Comparison of ENCODE assay signal across 10 cellular contexts in the genomic region with DNA sequence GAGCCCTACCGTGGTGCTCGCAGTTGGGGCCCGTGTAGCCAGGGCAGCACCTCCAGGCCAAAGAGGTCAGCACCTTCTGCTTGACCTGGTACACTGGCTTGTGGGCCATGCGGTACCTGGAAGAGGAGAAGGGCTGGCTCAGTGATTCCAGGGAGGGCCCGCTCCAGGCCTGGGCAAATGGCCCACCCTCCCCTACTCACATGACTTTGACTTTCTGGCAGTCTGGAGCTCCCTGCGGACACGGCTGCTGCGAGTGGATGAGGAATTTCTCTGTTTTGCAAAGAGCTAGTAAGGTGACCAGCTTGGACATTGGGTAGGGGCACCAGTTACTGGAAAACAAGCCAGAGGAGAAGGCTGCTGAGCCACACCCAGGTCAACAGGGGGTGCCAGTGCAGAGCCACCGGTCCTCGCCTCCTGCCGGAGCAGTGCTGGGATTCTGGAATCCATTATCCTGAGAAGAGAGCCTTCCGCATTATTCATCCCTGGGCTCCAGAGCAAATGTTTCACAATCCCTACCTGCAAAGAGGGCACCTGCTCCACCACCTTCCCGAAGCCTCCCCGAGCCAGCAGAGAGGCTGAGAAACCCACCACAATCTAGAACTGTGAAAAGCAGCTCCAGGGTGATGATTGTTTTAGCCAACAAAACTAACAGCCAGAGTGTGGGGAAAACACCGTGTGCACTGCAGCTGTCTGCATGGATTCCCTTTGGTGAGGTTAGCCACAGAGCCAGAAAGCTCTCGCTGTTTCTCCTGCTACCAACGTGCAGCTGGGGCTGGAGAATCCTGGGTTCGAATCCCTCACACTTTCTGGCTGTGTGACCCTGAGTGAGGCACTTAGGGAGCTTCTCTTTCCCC. TPM values are rescaled to one million over a fixed set of nuclear protein-coding genes. Genes with fewer than 3 reads are reported as not detected.
A peak's percentile ranks its signal among the peaks of the same experiment; 100 is the strongest.
DNase-seq lines count a peak whose midpoint lies in the region; ATAC-seq and TF ChIP-seq lines count a peak whose summit lies in the region.
"Had no signal": no experiment of that assay in that cellular context is flagged by ENCODE, and none has a peak within 500 bp of the region (broad histone marks: within the 10 kb centered on the region; RNA-seq: fewer than 3 reads in every experiment).

No MANE protein-coding gene starts in this region.

- H3K9me3 ChIP-seq in body of pancreas (no peaks in the 10 kb centered on the region), uterus (no peaks in the 10 kb centered on the region)

- peak; percentile 12 to 38 for DNase-seq in SHP77 (lab: John Stamatoyannopoulos, UW)
- no peak for DNase-seq in SHP77 treated with DMSO at 0.1 percent for 48 hours (lab: John Stamatoyannopoulos, UW)
- DNase-seq in body of pancreas: peak in 3 of 4 donors; percentile 46 to 62 (median 48)
- peak; percentile 79 for DNase-seq in kidney tubule cell (ENCODE audit: low spot score)
- peak; percentile 17 to 61 for DNase-seq in uterus
- no peak for DNase-seq in 8988T
- no peak for DNase-seq in effector CD4-positive, alpha-beta T cell

- TF ChIP-seq POLR2A in body of pancreas (IDR thresholded peaks at IDR 0.05) (no peak), uterus (IDR thresholded peaks at IDR 0.05) (no peak)

- H3K36me3 ChIP-seq in body of pancreas (replicated peaks in 1 of 2; ENCODE audit: insufficient read depth in 1 of 2, low read depth in 2 of 2) (no peaks in the 10 kb centered on the region), uterus (no peaks in the 10 kb centered on the region)
- H3K36me3 ChIP-seq: BLaER1 treated with 17β-estradiol and CSF1 and Interleukin-3, amounts not matched to agents 10 nM and 100 nM had no signal

- no peak overlapping the region for H3K4me3 ChIP-seq in body of pancreas
- no peak overlapping the region for H3K4me3 ChIP-seq in uterus
- H3K4me3 ChIP-seq: BLaER1 treated with 17β-estradiol and CSF1 and Interleukin-3, amounts not matched to agents 10 nM and 100 nM had no signal

- H3K27ac ChIP-seq in body of pancreas: no peak overlapping the region
- peak overlapping the region; percentile 3 to 5 for H3K27ac ChIP-seq in uterus
- H3K27ac ChIP-seq: BLaER1 treated with 17β-estradiol and CSF1 and Interleukin-3, amounts not matched to agents 10 nM and 100 nM had no signal

- 39 to 52% methylated on average over 16 to 18 of the region's 18 CpGs for WGBS in body of pancreas, 2 donors

- ATAC-seq in body of pancreas (peak; percentile 60), GM21723 (IDR thresholded peaks at IDR 0.05; ENCODE audit: unreplicated experiment) (no peak)

- peaks cover 12% of the 10 kb centered on the region for H3K4me1 ChIP-seq in body of pancreas
- peaks cover 0 to 4% of the 10 kb centered on the region in 2 donors for H3K4me1 ChIP-seq in uterus
- H3K4me1 ChIP-seq: BLaER1 treated with 17β-estradiol and CSF1 and Interleukin-3, amounts not matched to agents 10 nM and 100 nM had no signal

- intact Hi-C loops in body of pancreas (cut with DNase I): no loop called here
- intact Hi-C loops in uterus (cut with DNase I; ENCODE audit: low total_unique reads): no loop called here

- TF ChIP-seq CTCF in body of pancreas (IDR thresholded peaks at IDR 0.05) (peak in 4 of 7 experiments; percentile 37 to 47 (median 40)), uterus (IDR thresholded peaks at IDR 0.05) (peak in 2 of 4 experiments; percentile 11 to 16)

- H3K27me3 ChIP-seq in body of pancreas (no peaks in the 10 kb centered on the region), uterus (no peaks in the 10 kb centered on the region)
- H3K27me3 ChIP-seq: BLaER1 treated with 17β-estradiol and CSF1 and Interleukin-3, amounts not matched to agents 10 nM and 100 nM had no signal

RNA-seq across cellular contexts. Expression of gene MMRN2, which starts 11.8 kb away (rescaled TPM):
- total RNA-seq in body of pancreas (10 to 100 TPM; 16.8 to 17.4 TPM), uterus (100 to 1,000 TPM in 1 of 4 donors, 10 to 100 TPM in 3; 45.0 to 133 (median 74.2) TPM)
- total RNA-seq: T-helper 2 cell treated with Interferon-gamma antibody and Interleukin-4, amounts not matched to agents 100 ng/mL and 5 ng/mL, for 36 hours had no signal

RNA-seq across cellular contexts. Expression of gene SNCG, which starts 12.8 kb away (rescaled TPM):
- 1 to 10 TPM; 2.6 to 3.0 TPM for total RNA-seq in body of pancreas
- total RNA-seq in uterus: 10 to 100 TPM in 3 of 4 donors, 1 to 10 TPM in 1; 5.5 to 68.6 (median 36.2) TPM
- total RNA-seq: T-helper 2 cell treated with Interferon-gamma antibody and Interleukin-4, amounts not matched to agents 100 ng/mL and 5 ng/mL, for 36 hours had no signal

RNA-seq across cellular contexts. Expression of gene ADIRF, which starts 22.7 kb away (rescaled TPM):
- 100 to 1,000 TPM; 113 to 115 TPM for total RNA-seq in body of pancreas
- 100 to 1,000 TPM in 3 of 4 donors, 1 to 10 TPM in 1; 8.5 to 368 (median 275) TPM for total RNA-seq in uterus
- total RNA-seq: T-helper 2 cell treated with Interferon-gamma antibody and Interleukin-4, amounts not matched to agents 100 ng/mL and 5 ng/mL, for 36 hours had no signal

Comparison
In these comparisons a context has a peak if more than half of its experiments do, and no peak if none do; other contexts are left out.
1. DNase-seq: peak in SHP77 (2 of 2), body of pancreas (3 of 4), kidney tubule cell (single experiment) and uterus (2 of 2); none in SHP77 treated with DMSO at 0.1 percent for 48 hours (single experiment), 8988T (single experiment) and effector CD4-positive, alpha-beta T cell (single experiment).
2. H3K27ac ChIP-seq: peak in uterus (2 of 2); none in body of pancreas (0 of 4).